In the genomic region with DNA sequence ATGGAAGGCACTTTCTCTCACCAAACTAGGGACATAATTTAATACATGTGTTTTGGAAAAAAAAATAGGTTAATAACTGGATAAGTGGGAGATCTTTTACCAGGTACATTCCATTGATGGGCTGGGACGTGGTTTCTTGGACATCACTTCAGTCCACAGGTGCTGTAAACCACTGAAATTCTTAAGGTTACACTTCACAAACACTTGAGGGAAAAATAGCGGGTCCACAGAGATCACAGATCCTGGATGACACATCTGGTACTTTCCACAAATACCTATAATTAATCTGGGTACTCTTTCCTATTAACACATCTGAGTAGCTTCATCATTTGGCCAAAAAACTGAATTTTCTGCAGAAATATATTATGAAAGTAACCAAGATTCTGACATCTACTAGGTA, we compare ENCODE assay signal across 30 cellular contexts.
"Had no signal": no experiment of that assay in that cellular context is flagged by ENCODE, and none has a peak within 500 bp of the region (broad histone marks: within the 10 kb centered on the region; RNA-seq: fewer than 3 reads in every experiment).

No MANE protein-coding gene starts in this region.

- H3K27ac Mint-ChIP-seq: activated B cell treated with CpG ODN at 0.5 μM for 24 hours; activated CD8-positive, alpha-beta T cell treated with anti-CD3 and anti-CD28 coated beads for 36 hours; activated naive CD4-positive, alpha-beta T cell treated with anti-CD3 and anti-CD28 coated beads, Interleukin-2, amount 50 U/mL, for 24 hours; activated naive CD8-positive, alpha-beta T cell treated with anti-CD3 and anti-CD28 coated beads, Interleukin-2, amount 10 ng/mL, durations not matched to agents 7 days and 5 days; activated T-cell treated with anti-CD3 and anti-CD28 coated beads, Interleukin-2, amount 50 U/mL, for 72 hours; activated T-helper 17 cell treated with anti-CD3 and anti-CD28 coated beads, Interleukin-2, amount 50 U/mL, for 72 hours had no signal

- H3K4me3 Mint-ChIP-seq: activated B cell treated with CpG ODN at 0.5 μM for 24 hours; activated CD8-positive, alpha-beta T cell treated with anti-CD3 and anti-CD28 coated beads for 36 hours; activated naive CD4-positive, alpha-beta T cell treated with anti-CD3 and anti-CD28 coated beads, Interleukin-2, amount 50 U/mL, for 24 hours; activated naive CD8-positive, alpha-beta T cell treated with anti-CD3 and anti-CD28 coated beads, Interleukin-2, amount 10 ng/mL, durations not matched to agents 7 days and 5 days; activated T-cell treated with anti-CD3 and anti-CD28 coated beads, Interleukin-2, amount 50 U/mL, for 72 hours; activated T-helper 17 cell treated with anti-CD3 and anti-CD28 coated beads, Interleukin-2, amount 50 U/mL, for 72 hours; central memory CD8-positive, alpha-beta T cell had no signal

- H3K27me3 Mint-ChIP-seq: activated B cell treated with CpG ODN at 0.5 μM for 24 hours; activated CD8-positive, alpha-beta T cell treated with anti-CD3 and anti-CD28 coated beads for 36 hours; activated naive CD4-positive, alpha-beta T cell treated with anti-CD3 and anti-CD28 coated beads, Interleukin-2, amount 50 U/mL, for 24 hours; activated naive CD8-positive, alpha-beta T cell treated with anti-CD3 and anti-CD28 coated beads, Interleukin-2, amount 10 ng/mL, durations not matched to agents 7 days and 5 days; activated T-helper 17 cell treated with anti-CD3 and anti-CD28 coated beads, Interleukin-2, amount 50 U/mL, for 72 hours; central memory CD8-positive, alpha-beta T cell had no signal

- H3K27me3 ChIP-seq: ascending aorta, cardiac muscle cell, Peyer's patch, SJSA1 had no signal

- H3K9me3 Mint-ChIP-seq: activated B cell treated with CpG ODN at 0.5 μM for 24 hours; activated CD8-positive, alpha-beta T cell treated with anti-CD3 and anti-CD28 coated beads for 36 hours; activated naive CD4-positive, alpha-beta T cell treated with anti-CD3 and anti-CD28 coated beads, Interleukin-2, amount 50 U/mL, for 24 hours; activated naive CD8-positive, alpha-beta T cell treated with anti-CD3 and anti-CD28 coated beads, Interleukin-2, amount 10 ng/mL, durations not matched to agents 7 days and 5 days; activated T-cell treated with anti-CD3 and anti-CD28 coated beads, Interleukin-2, amount 50 U/mL, for 72 hours; activated T-helper 17 cell treated with anti-CD3 and anti-CD28 coated beads, Interleukin-2, amount 50 U/mL, for 72 hours; central memory CD8-positive, alpha-beta T cell had no signal

- H3K9me3 ChIP-seq: ascending aorta, Peyer's patch, SJSA1, SK-N-SH had no signal

- H3K9ac ChIP-seq: SK-N-SH had no signal

- ATAC-seq: activated CD8-positive, alpha-beta T cell treated with anti-CD3 and anti-CD28 coated beads for 36 hours; activated T-cell treated with anti-CD3 and anti-CD28 coated beads, Interleukin-2, amount 50 U/mL, for 72 hours; activated T-helper 17 cell treated with anti-CD3 and anti-CD28 coated beads, Interleukin-2, amount 50 U/mL, for 72 hours had no signal

- H3K4me1 Mint-ChIP-seq: activated B cell treated with CpG ODN at 0.5 μM for 24 hours; activated naive CD4-positive, alpha-beta T cell treated with anti-CD3 and anti-CD28 coated beads, Interleukin-2, amount 50 U/mL, for 24 hours; activated T-helper 17 cell treated with anti-CD3 and anti-CD28 coated beads, Interleukin-2, amount 50 U/mL, for 72 hours; central memory CD8-positive, alpha-beta T cell had no signal

- H3K27ac ChIP-seq: ascending aorta, cardiac muscle cell, Peyer's patch, SJSA1, VCaP had no signal

- DNase-seq: activated B cell treated with CpG ODN at 0.5 μM for 24 hours; activated CD4-positive, alpha-beta T cell treated with anti-CD3 and anti-CD28 coated beads for 48 hours; activated CD4-positive, CD25-positive, alpha-beta regulatory T cell treated with anti-CD3 and anti-CD28 coated beads, Interleukin-2, amount 50 U/mL, for 72 hours; activated CD8-positive, alpha-beta T cell treated with anti-CD3 and anti-CD28 coated beads for 36 hours; activated effector memory CD4-positive, alpha-beta T cell treated with anti-CD3 and anti-CD28 coated beads, Interleukin-2, amount 50 U/mL, for 16 hours; activated naive CD4-positive, alpha-beta T cell treated with Interleukin-2 at 50 U/mL for 16 hours; activated naive CD8-positive, alpha-beta T cell treated with anti-CD3 and anti-CD28 coated beads, Interleukin-2, amount 10 ng/mL, durations not matched to agents 7 days and 5 days; activated T-cell treated with anti-CD3 and anti-CD28 coated beads, Interleukin-2, amount 50 U/mL, for 1 hour; activated T-cell treated with anti-CD3 and anti-CD28 coated beads, Interleukin-2, amount 50 U/mL, for 72 hours; amygdala; NCI-H1048; NCI-H1105 treated with DMSO at 0.1 percent for 48 hours; NCI-H1436; NCI-H1694 treated with DMSO at 0.1 percent for 48 hours; NCI-H2029; NCI-H345; NCI-H524 treated with DMSO at 0.1 percent for 48 hours; Peyer's patch; RPMI8226; SHP77 treated with DMSO at 0.1 percent for 48 hours; SK-N-SH; T-helper 2 cell; T-helper 9 cell had no signal

- H3K4me1 ChIP-seq: ascending aorta, Peyer's patch, SJSA1 had no signal

- H3K4me3 ChIP-seq: ascending aorta, cardiac muscle cell, Peyer's patch, SJSA1 had no signal

- H3K4me2 ChIP-seq: SK-N-SH had no signal
